In the genomic region with DNA sequence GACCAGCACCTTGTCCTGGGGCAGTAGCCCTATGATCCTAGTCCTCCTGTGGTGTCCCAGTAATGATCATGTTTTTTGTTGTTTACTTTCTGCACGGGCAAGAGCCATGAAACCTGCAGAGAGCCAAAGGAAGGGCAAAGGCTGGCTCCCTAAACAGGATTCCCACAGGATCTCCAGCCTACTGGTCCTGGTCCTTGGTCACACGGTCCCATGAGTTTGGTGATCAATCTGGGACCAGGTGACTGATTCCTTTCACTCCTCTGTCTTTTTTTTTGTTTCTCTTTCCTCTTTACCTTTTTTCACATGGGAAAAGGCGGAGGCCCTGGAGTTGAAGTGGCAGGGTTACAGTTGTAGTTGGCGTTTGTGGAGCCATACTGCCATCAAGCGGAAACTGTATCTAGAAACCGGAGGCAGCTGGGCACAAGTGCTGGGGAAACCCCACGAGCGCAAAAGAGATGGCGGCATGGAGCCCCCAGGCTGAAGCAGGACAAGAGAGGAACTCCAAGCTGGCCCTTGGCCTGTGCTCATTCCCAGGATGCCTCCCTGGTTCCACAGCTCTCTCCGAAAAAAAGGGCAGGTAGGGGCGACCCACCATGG, we compare ENCODE assay signal across 8 cellular contexts. TPM values are rescaled to one million over a fixed set of nuclear protein-coding genes. Genes with fewer than 3 reads are reported as not detected.
DNase-seq lines count a peak whose midpoint lies in the region; ATAC-seq and TF ChIP-seq lines count a peak whose summit lies in the region.

No MANE protein-coding gene starts in this region.

- H3K27ac ChIP-seq in liver (ENCODE audit: low read depth in 1 of 2, low read length in 2 of 2) (peak overlapping the region; percentile 62 to 81), aorta (ENCODE audit: low read depth in 1 of 2, low read length in 2 of 2) (no peak overlapping the region)

- peaks cover 0 to 2% (median 0%) of the 10 kb centered on the region in 4 donors for H3K36me3 ChIP-seq in liver (ENCODE audit: control insufficient read depth in 4 of 4, insufficient read depth in 3 of 4, low read depth in 1 of 4, low read length in 3 of 4)
- H3K36me3 ChIP-seq in aorta (ENCODE audit: control insufficient read depth in 1 of 2, insufficient read depth in 2 of 2, low read length in 1 of 2): no peaks in the 10 kb centered on the region

- WGBS in liver: 55% methylated on average over 11 of the region's 11 CpGs
- 42 to 76% methylated on average over 9 to 11 of the region's 11 CpGs for WGBS in aorta, 2 donors

- ATAC-seq in HG02588 (IDR thresholded peaks at IDR 0.05; ENCODE audit: unreplicated experiment): peak; percentile 24
- peak; percentile 61 for ATAC-seq in aorta (ENCODE audit: low FRiP score)

- no peaks in the 10 kb centered on the region for H3K27me3 Mint-ChIP-seq in activated T-helper 2 cell treated with anti-CD3 and anti-CD28 coated beads, Interferon-gamma antibody, Interleukin-2, Interleukin-4, amounts not matched to agents 10 μg/mL and 5 μg/mL and 100 μg/mL, durations not matched to agents 14 hours and 24 hours and 36 hours (ENCODE audit: low read depth)

- H3K9me3 Mint-ChIP-seq in activated T-helper 2 cell treated with anti-CD3 and anti-CD28 coated beads, Interferon-gamma antibody, Interleukin-2, Interleukin-4, amounts not matched to agents 10 μg/mL and 5 μg/mL and 100 μg/mL, durations not matched to agents 14 hours and 24 hours and 36 hours: no peaks in the 10 kb centered on the region

- no peaks in the 10 kb centered on the region for H3K27me3 ChIP-seq in liver (ENCODE audit: control insufficient read depth in 4 of 4, insufficient read depth in 4 of 4, low read length in 3 of 4)
- no peaks in the 10 kb centered on the region for H3K27me3 ChIP-seq in aorta (ENCODE audit: control insufficient read depth in 1 of 2, insufficient read depth in 2 of 2, low read length in 1 of 2)

- peak overlapping the region; percentile 30 for H3K4me3 Mint-ChIP-seq in activated T-helper 2 cell treated with anti-CD3 and anti-CD28 coated beads, Interferon-gamma antibody, Interleukin-2, Interleukin-4, amounts not matched to agents 10 μg/mL and 5 μg/mL and 100 μg/mL, durations not matched to agents 14 hours and 24 hours and 36 hours (ENCODE audit: low read depth)

- no peaks in the 10 kb centered on the region for H3K9me3 ChIP-seq in liver (ENCODE audit: control insufficient read depth in 4 of 4, low read length in 3 of 4)
- H3K9me3 ChIP-seq in aorta (ENCODE audit: control insufficient read depth, low read length): no peaks in the 10 kb centered on the region

- TF ChIP-seq CTCF in AG09319 (IDR thresholded peaks at IDR 0.05; ENCODE audit: low read depth, low read length): peak; percentile 52
- peak; percentile 48 for TF ChIP-seq CTCF in liver (IDR thresholded peaks at IDR 0.05; ENCODE audit: low read depth, low read length, missing input control)

- H3K4me1 Mint-ChIP-seq in activated T-helper 2 cell treated with anti-CD3 and anti-CD28 coated beads, Interferon-gamma antibody, Interleukin-2, Interleukin-4, amounts not matched to agents 10 μg/mL and 5 μg/mL and 100 μg/mL, durations not matched to agents 14 hours and 24 hours and 36 hours (ENCODE audit: low read depth): peaks cover 40% of the 10 kb centered on the region

- H3K4me1 ChIP-seq in liver (ENCODE audit: control insufficient read depth in 4 of 4, insufficient read depth in 4 of 4, low read length in 3 of 4) (peaks cover 0 to 54% (median 38%) of the 10 kb centered on the region in 4 donors), aorta (ENCODE audit: control insufficient read depth in 1 of 2, insufficient read depth in 2 of 2, low read length in 2 of 2) (no peaks in the 10 kb centered on the region)

- peak; percentile 67 to 87 for TF ChIP-seq RAD21 in liver (IDR thresholded peaks at IDR 0.05)

- peak overlapping the region; percentile 90 for H3K27ac Mint-ChIP-seq in activated T-helper 2 cell treated with anti-CD3 and anti-CD28 coated beads, Interferon-gamma antibody, Interleukin-2, Interleukin-4, amounts not matched to agents 10 μg/mL and 5 μg/mL and 100 μg/mL, durations not matched to agents 14 hours and 24 hours and 36 hours

- peak overlapping the region; percentile 50 to 88 (median 86) for H3K4me3 ChIP-seq in liver (ENCODE audit: low read depth in 1 of 3, low read length in 3 of 3)
- H3K4me3 ChIP-seq in aorta (ENCODE audit: low read length in 2 of 2): peak overlapping the region in 1 of 2 donors; percentile 33

- peak; percentile 73 for DNase-seq in AG09319 (ENCODE audit: extremely low read depth, low read depth)
- DNase-seq in activated T-helper 2 cell treated with anti-CD3 and anti-CD28 coated beads, Interferon-gamma antibody, Interleukin-2, Interleukin-4, amounts not matched to agents 10 μg/mL and 5 μg/mL and 100 μg/mL, durations not matched to agents 14 hours and 24 hours and 36 hours (ENCODE audit: low spot score): no peak
- peak; percentile 86 for DNase-seq in aorta
- no peak for DNase-seq in epidermal melanocyte (ENCODE audit: insufficient read length, low spot score)
- no peak for DNase-seq in NCI-H2171 treated with DMSO at 0.1 percent for 48 hours (lab: John Stamatoyannopoulos, UW)
- DNase-seq in NCI-H2081 (lab: John Stamatoyannopoulos, UW): no peak

- intact Hi-C loops in activated T-helper 2 cell treated with anti-CD3 and anti-CD28 coated beads, Interferon-gamma antibody, Interleukin-2, Interleukin-4, amounts not matched to agents 10 μg/mL and 5 μg/mL and 100 μg/mL, durations not matched to agents 14 hours and 24 hours and 36 hours (cut with micrococcal nuclease): no loop called here
- intact Hi-C loops in aorta (cut with DNase I): no loop called here

- H3K9ac ChIP-seq in liver (ENCODE audit: low read depth in 1 of 2, low read length in 2 of 2): peak overlapping the region in 1 of 2 donors; percentile 33

- peaks cover 6% of the 10 kb centered on the region for H3K36me3 Mint-ChIP-seq in activated T-helper 2 cell treated with anti-CD3 and anti-CD28 coated beads, Interferon-gamma antibody, Interleukin-2, Interleukin-4, amounts not matched to agents 10 μg/mL and 5 μg/mL and 100 μg/mL, durations not matched to agents 14 hours and 24 hours and 36 hours (ENCODE audit: low read depth)

TF ChIP-seq in liver, 16 proteins besides CTCF, POLR2A, EP300 and RAD21:
- peak; percentile 31 for TF ChIP-seq SP1 (IDR thresholded peaks at IDR 0.05)
- TF ChIP-seq GABPA (IDR thresholded peaks at IDR 0.05 in 1 of 2, conservative IDR thresholded peaks at IDR 0.05 in 1 of 2): no peak
- TF ChIP-seq RXRA (IDR thresholded peaks at IDR 0.05): peak; percentile 22 to 28
- TF ChIP-seq HNF4A (conservative IDR thresholded peaks at IDR 0.05): peak; percentile 17 to 57
- peak; percentile 52 for TF ChIP-seq FOXA2 (IDR thresholded peaks at IDR 0.05)

RNA-seq across cellular contexts. Expression of a gene that starts 34.6 kb away (rescaled TPM):
- total RNA-seq in activated T-helper 2 cell treated with anti-CD3 and anti-CD28 coated beads, Interferon-gamma antibody, Interleukin-2, Interleukin-4, amounts not matched to agents 10 μg/mL and 5 μg/mL and 100 μg/mL, durations not matched to agents 14 hours and 24 hours and 36 hours: 33.9 and 36.5 TPM in 2 replicates
- total RNA-seq in liver (1 to 10 TPM in 1 of 2 donors, under 1 TPM in 1; 0.84 to 3.5 TPM), aorta (10 to 100 TPM; 43.0 TPM)
- polyA plus RNA-seq in liver (10 to 100 TPM in 1 of 2 donors, 1 to 10 TPM in 1; 7.0 to 10.4 TPM), aorta (10 to 100 TPM; 35.7 to 45.5 TPM)

Comparison
In these comparisons a context has a peak if more than half of its experiments do, and no peak if none do; other contexts are left out.
1. DNase-seq: peak in AG09319 (single experiment) and aorta (2 of 2); none in activated T-helper 2 cell treated with anti-CD3 and anti-CD28 coated beads, Interferon-gamma antibody, Interleukin-2, Interleukin-4, amounts not matched to agents 10 μg/mL and 5 μg/mL and 100 μg/mL, durations not matched to agents 14 hours and 24 hours and 36 hours (single experiment), epidermal melanocyte (single experiment), NCI-H2171 treated with DMSO at 0.1 percent for 48 hours (single experiment) and NCI-H2081 (0 of 2).
2. H3K27ac ChIP-seq: peak in liver (2 of 2); none in aorta (0 of 2).